ENCODE assay signal across 16 cellular contexts in the genomic region with DNA sequence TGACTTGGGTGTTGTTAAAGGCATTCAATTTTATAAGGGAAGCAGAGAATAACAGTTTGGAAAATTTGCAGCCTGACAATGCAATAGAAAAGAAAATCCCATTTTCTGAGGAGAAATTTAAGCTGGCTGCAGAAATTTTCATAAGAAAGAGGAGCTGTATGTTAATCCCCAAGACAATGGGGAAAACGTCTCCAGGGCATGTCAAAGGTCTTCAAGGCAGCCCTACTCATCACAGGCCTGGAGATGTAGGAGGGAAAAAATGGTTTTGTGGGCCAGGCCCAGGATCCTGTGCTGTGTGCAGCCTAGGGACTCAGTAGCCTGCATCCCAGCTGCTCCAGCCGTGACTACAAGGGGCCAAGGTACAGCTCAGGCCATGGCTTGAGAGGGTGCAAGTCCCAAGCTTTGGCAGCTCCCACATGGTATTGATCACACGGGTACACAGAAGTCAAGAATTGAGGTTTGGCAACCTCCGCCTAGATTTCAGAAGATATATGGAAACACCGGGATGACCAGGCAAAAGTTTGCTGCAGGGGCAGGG.
A peak's percentile ranks its signal among the peaks of the same experiment; 100 is the strongest.
DNase-seq lines count a peak whose midpoint lies in the region; ATAC-seq and TF ChIP-seq lines count a peak whose summit lies in the region.
"Had no signal": no experiment of that assay in that cellular context is flagged by ENCODE, and none has a peak within 500 bp of the region (broad histone marks: within the 10 kb centered on the region; RNA-seq: fewer than 3 reads in every experiment).

No MANE protein-coding gene starts in this region.

- peaks cover 10% of the 10 kb centered on the region for H3K4me1 ChIP-seq in HAP-1
- H3K4me1 ChIP-seq: A549; BLaER1 treated with 17β-estradiol and CSF1 and Interleukin-3, amounts not matched to agents 10 nM and 100 nM; Caco-2 had no signal

- no peak overlapping the region for H3K4me3 Mint-ChIP-seq in WTC11
- H3K4me3 Mint-ChIP-seq: B cell; CD4-positive, alpha-beta T cell; CD8-positive, alpha-beta T cell had no signal

- ATAC-seq in WTC11 (peak; percentile 47), GM21390 (IDR thresholded peaks at IDR 0.05; ENCODE audit: unreplicated experiment) (no peak), GM19023 (IDR thresholded peaks at IDR 0.05; ENCODE audit: unreplicated experiment) (no peak)
- ATAC-seq: A549; CD8-positive, alpha-beta T cell had no signal

- H3K27me3 ChIP-seq in HAP-1 (ENCODE audit: low read depth): no peaks in the 10 kb centered on the region
- H3K27me3 ChIP-seq: BLaER1 treated with 17β-estradiol and CSF1 and Interleukin-3, amounts not matched to agents 10 nM and 100 nM had no signal

- H3K9me3 Mint-ChIP-seq in WTC11: peaks cover 17% of the 10 kb centered on the region

- no peaks in the 10 kb centered on the region for H3K36me3 ChIP-seq in HAP-1 (replicated peaks)
- H3K36me3 ChIP-seq: BLaER1 treated with 17β-estradiol and CSF1 and Interleukin-3, amounts not matched to agents 10 nM and 100 nM had no signal

- CTCF ChIA-PET in WTC11 (lab: Charles Lee): no interaction called here

- H3K27me3 Mint-ChIP-seq in WTC11 (ENCODE audit: low read depth): no peaks in the 10 kb centered on the region
- H3K27me3 Mint-ChIP-seq: B cell; CD4-positive, alpha-beta T cell had no signal

- in situ Hi-C loops in HAP-1 (cut with MboI; ENCODE audit: low sequenced_read_pairs): no loop called here

- H3K4me3 ChIP-seq in HAP-1: no peak overlapping the region
- H3K4me3 ChIP-seq: A549; BLaER1 treated with 17β-estradiol and CSF1 and Interleukin-3, amounts not matched to agents 10 nM and 100 nM had no signal

- no peaks in the 10 kb centered on the region for H3K9me3 ChIP-seq in HAP-1
- H3K9me3 ChIP-seq: A549; BLaER1 treated with 17β-estradiol and CSF1 and Interleukin-3, amounts not matched to agents 10 nM and 100 nM; Caco-2 had no signal

- H3K36me3 Mint-ChIP-seq in WTC11: no peaks in the 10 kb centered on the region
- H3K36me3 Mint-ChIP-seq: CD8-positive, alpha-beta T cell had no signal

- peak; percentile 77 to 78 for DNase-seq in HAP-1 (ENCODE audit: low spot score in 2 of 2)
- no peak for DNase-seq in WTC11 (ENCODE audit: low spot score)
- peak; percentile 52 for DNase-seq in posterior vena cava (ENCODE audit: low spot score)
- no peak for DNase-seq in HuH-7 (ENCODE audit: low spot score)
- DNase-seq: AML-193; Caco-2; Calu3; CD4-positive, alpha-beta T cell; CD8-positive, alpha-beta T cell; DMS79 treated with DMSO at 0.1 percent for 48 hours; GF-D8 had no signal

- no peak for TF ChIP-seq CTCF in WTC11 (IDR thresholded peaks at IDR 0.05)

- intact Hi-C loops in posterior vena cava (cut with DNase I): no loop called here

- H3K27ac Mint-ChIP-seq in WTC11: no peak overlapping the region
- H3K27ac Mint-ChIP-seq: B cell; CD4-positive, alpha-beta T cell; CD8-positive, alpha-beta T cell had no signal

- POLR2A ChIA-PET in WTC11 (lab: Charles Lee): no interaction called here

- H3K4me1 Mint-ChIP-seq in WTC11: peaks cover 11% of the 10 kb centered on the region
- H3K4me1 Mint-ChIP-seq: B cell had no signal

TF ChIP-seq in WTC11, 78 proteins besides CTCF, POLR2A, EP300 and RAD21:
- TF ChIP-seq ZNF121 (CRISPR knock-in tag; IDR thresholded peaks at IDR 0.05) (no peak), NR3C1 (CRISPR knock-in tag; conservative IDR thresholded peaks at IDR 0.05; ENCODE audit: low read depth) (no peak), RELA (CRISPR knock-in tag; IDR thresholded peaks at IDR 0.05; ENCODE audit: borderline replicate concordance) (no peak), ETV6 (CRISPR knock-in tag; IDR thresholded peaks at IDR 0.05) (no peak), GABPB1 (CRISPR knock-in tag; IDR thresholded peaks at IDR 0.05) (no peak), NFE2L1 (CRISPR knock-in tag; IDR thresholded peaks at IDR 0.05) (no peak), ELF4 (CRISPR knock-in tag; IDR thresholded peaks at IDR 0.05; ENCODE audit: low read depth) (no peak), ZNF219 (CRISPR knock-in tag; IDR thresholded peaks at IDR 0.05; ENCODE audit: borderline replicate concordance) (no peak)
- TF ChIP-seq, protein P1, sequence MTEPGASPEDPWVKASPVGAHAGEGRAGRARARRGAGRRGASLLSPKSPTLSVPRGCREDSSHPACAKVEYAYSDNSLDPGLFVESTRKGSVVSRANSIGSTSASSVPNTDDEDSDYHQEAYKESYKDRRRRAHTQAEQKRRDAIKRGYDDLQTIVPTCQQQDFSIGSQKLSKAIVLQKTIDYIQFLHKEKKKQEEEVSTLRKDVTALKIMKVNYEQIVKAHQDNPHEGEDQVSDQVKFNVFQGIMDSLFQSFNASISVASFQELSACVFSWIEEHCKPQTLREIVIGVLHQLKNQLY (CRISPR knock-in tag; IDR thresholded peaks at IDR 0.05): no peak
- TF ChIP-seq, protein P2, sequence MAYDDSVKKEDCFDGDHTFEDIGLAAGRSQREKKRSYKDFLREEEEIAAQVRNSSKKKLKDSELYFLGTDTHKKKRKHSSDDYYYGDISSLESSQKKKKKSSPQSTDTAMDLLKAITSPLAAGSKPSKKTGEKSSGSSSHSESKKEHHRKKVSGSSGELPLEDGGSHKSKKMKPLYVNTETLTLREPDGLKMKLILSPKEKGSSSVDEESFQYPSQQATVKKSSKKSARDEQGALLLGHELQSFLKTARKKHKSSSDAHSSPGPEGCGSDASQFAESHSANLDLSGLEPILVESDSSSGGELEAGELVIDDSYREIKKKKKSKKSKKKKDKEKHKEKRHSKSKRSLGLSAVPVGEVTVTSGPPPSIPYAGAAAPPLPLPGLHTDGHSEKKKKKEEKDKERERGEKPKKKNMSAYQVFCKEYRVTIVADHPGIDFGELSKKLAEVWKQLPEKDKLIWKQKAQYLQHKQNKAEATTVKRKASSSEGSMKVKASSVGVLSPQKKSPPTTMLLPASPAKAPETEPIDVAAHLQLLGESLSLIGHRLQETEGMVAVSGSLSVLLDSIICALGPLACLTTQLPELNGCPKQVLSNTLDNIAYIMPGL (CRISPR knock-in tag; IDR thresholded peaks at IDR 0.05): no peak
- TF ChIP-seq, protein P3, sequence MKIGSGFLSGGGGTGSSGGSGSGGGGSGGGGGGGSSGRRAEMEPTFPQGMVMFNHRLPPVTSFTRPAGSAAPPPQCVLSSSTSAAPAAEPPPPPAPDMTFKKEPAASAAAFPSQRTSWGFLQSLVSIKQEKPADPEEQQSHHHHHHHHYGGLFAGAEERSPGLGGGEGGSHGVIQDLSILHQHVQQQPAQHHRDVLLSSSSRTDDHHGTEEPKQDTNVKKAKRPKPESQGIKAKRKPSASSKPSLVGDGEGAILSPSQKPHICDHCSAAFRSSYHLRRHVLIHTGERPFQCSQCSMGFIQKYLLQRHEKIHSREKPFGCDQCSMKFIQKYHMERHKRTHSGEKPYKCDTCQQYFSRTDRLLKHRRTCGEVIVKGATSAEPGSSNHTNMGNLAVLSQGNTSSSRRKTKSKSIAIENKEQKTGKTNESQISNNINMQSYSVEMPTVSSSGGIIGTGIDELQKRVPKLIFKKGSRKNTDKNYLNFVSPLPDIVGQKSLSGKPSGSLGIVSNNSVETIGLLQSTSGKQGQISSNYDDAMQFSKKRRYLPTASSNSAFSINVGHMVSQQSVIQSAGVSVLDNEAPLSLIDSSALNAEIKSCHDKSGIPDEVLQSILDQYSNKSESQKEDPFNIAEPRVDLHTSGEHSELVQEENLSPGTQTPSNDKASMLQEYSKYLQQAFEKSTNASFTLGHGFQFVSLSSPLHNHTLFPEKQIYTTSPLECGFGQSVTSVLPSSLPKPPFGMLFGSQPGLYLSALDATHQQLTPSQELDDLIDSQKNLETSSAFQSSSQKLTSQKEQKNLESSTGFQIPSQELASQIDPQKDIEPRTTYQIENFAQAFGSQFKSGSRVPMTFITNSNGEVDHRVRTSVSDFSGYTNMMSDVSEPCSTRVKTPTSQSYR (CRISPR knock-in tag; IDR thresholded peaks at IDR 0.05): no peak

Comparison
In these comparisons a context has a peak if more than half of its experiments do, and no peak if none do; other contexts are left out.
1. DNase-seq: peak in HAP-1 (2 of 2) and posterior vena cava (single experiment); none in WTC11 (single experiment) and HuH-7 (single experiment).